24 cellular contexts compared by ENCODE assay signal in the genomic region with DNA sequence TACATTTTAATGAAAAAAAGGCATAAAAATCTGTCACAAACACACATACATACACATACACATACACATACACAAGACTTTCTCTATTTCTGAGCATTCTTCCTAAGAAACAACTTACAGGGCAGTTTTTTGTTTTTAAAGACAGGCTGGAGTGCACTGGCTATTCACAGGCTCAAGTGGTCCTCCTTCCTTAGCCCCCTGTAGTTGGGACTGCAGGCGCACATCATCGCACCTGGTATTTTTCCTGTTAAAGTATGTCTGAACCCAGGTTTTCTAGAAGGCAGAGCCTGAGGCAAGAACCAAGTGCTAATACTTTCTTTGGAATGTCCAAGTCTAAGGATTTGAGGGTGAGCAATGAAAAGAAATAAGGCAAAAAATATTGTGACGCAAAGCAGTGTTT. TPM values are rescaled to one million over a fixed set of nuclear protein-coding genes. Genes with fewer than 3 reads are reported as not detected.
DNase-seq lines count a peak whose midpoint lies in the region; ATAC-seq and TF ChIP-seq lines count a peak whose summit lies in the region.
"Had no signal": no experiment of that assay in that cellular context is flagged by ENCODE, and none has a peak within 500 bp of the region (broad histone marks: within the 10 kb centered on the region; RNA-seq: fewer than 3 reads in every experiment).

No MANE protein-coding gene starts in this region.

- no peak overlapping the region for H3K4me3 Mint-ChIP-seq in WTC11
- H3K4me3 Mint-ChIP-seq: CD14-positive monocyte; CD4-positive, alpha-beta memory T cell; CD4-positive, CD25-positive, alpha-beta regulatory T cell; CD8-positive, alpha-beta memory T cell had no signal

- H3K27ac Mint-ChIP-seq in WTC11 = no peak overlapping the region
- H3K27ac Mint-ChIP-seq: CD14-positive monocyte; CD4-positive, alpha-beta memory T cell; CD4-positive, CD25-positive, alpha-beta regulatory T cell had no signal

- H3K27me3 ChIP-seq in thyroid gland = no peaks in the 10 kb centered on the region
- H3K27me3 ChIP-seq: BLaER1 had no signal

- peak overlapping the region in 2 of 3 donors; percentile 38 to 65 for H3K27ac ChIP-seq in thyroid gland
- H3K27ac ChIP-seq: BLaER1 had no signal

- POLR2A ChIA-PET in WTC11 (lab: Charles Lee) = no interaction called here

- H3K4me3 ChIP-seq in thyroid gland (replicated peaks in 1 of 3) = no peak overlapping the region
- H3K4me3 ChIP-seq: BLaER1, GM12878 had no signal

- no peaks in the 10 kb centered on the region for H3K9me3 ChIP-seq in thyroid gland
- H3K9me3 ChIP-seq: BE2C, BLaER1 had no signal

- intact Hi-C loops in thyroid gland (cut with DNase I) = no loop called here

- H3K36me3 Mint-ChIP-seq in WTC11 = no peaks in the 10 kb centered on the region
- H3K36me3 Mint-ChIP-seq: CD14-positive monocyte; CD4-positive, alpha-beta memory T cell had no signal

- ATAC-seq in WTC11 = peak; percentile 62
- ATAC-seq: GM12878 had no signal

- H3K4me1 Mint-ChIP-seq in WTC11 = peaks cover 10% of the 10 kb centered on the region
- H3K4me1 Mint-ChIP-seq: CD14-positive monocyte; CD4-positive, alpha-beta memory T cell; CD4-positive, CD25-positive, alpha-beta regulatory T cell; CD8-positive, alpha-beta memory T cell had no signal

- H3K4me1 ChIP-seq in thyroid gland = peaks cover 9 to 12% of the 10 kb centered on the region in 2 donors
- H3K4me1 ChIP-seq: BE2C, BLaER1 had no signal

- TF ChIP-seq POLR2A in thyroid gland (IDR thresholded peaks at IDR 0.05) = no peak

- peaks cover 17% of the 10 kb centered on the region for H3K9me3 Mint-ChIP-seq in WTC11

- no peaks in the 10 kb centered on the region for H3K36me3 ChIP-seq in thyroid gland
- H3K36me3 ChIP-seq: BE2C, BLaER1 had no signal

- peaks cover 6% of the 10 kb centered on the region; the same call in 1 of the 2 replicates for H3K27me3 Mint-ChIP-seq in WTC11 (ENCODE audit: low read depth)

- DNase-seq in WTC11 (ENCODE audit: low spot score) (no peak), left kidney (ENCODE audit: low read depth, low spot score) (peak; percentile 19), thyroid gland (no peak), NCI-H2196 treated with DMSO at 0.1 percent for 48 hours (lab: John Stamatoyannopoulos, UW; ENCODE audit: unreplicated experiment) (no peak), mucosa of gallbladder (ENCODE audit: low spot score) (no peak), NCI-H226 (no peak)
- DNase-seq: 8988T; ACHN; BE2C; C1 segment of cervical spinal cord; CD4-positive, alpha-beta memory T cell; CD4-positive, CD25-positive, alpha-beta regulatory T cell; CD8-positive, alpha-beta memory T cell; COR-L47; DMS 273 treated with DMSO at 0.1 percent for 48 hours; DMS153; DMS53; DMS79; DND-41; EL; GDM1 had no signal

- CTCF ChIA-PET in WTC11 (lab: Charles Lee) = no interaction called here

- TF ChIP-seq CTCF in WTC11 (IDR thresholded peaks at IDR 0.05) = no peak
- TF ChIP-seq CTCF in thyroid gland (IDR thresholded peaks at IDR 0.05) = no peak

- WGBS in thyroid gland, 2 donors = 51 to 52% methylated on average over 3 of the region's 3 CpGs

TF ChIP-seq in WTC11, 78 proteins besides CTCF, POLR2A, EP300 and RAD21 (continues in another document):
- TF ChIP-seq NR1H2 (CRISPR knock-in tag; IDR thresholded peaks at IDR 0.05) = no peak
- TF ChIP-seq, protein P1, sequence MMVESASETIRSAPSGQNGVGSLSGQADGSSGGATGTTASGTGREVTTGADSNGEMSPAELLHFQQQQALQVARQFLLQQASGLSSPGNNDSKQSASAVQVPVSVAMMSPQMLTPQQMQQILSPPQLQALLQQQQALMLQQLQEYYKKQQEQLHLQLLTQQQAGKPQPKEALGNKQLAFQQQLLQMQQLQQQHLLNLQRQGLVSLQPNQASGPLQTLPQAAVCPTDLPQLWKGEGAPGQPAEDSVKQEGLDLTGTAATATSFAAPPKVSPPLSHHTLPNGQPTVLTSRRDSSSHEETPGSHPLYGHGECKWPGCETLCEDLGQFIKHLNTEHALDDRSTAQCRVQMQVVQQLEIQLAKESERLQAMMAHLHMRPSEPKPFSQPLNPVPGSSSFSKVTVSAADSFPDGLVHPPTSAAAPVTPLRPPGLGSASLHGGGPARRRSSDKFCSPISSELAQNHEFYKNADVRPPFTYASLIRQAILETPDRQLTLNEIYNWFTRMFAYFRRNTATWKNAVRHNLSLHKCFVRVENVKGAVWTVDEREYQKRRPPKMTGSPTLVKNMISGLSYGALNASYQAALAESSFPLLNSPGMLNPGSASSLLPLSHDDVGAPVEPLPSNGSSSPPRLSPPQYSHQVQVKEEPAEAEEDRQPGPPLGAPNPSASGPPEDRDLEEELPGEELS (CRISPR knock-in tag; IDR thresholded peaks at IDR 0.05) = no peak
- TF ChIP-seq, protein P2, sequence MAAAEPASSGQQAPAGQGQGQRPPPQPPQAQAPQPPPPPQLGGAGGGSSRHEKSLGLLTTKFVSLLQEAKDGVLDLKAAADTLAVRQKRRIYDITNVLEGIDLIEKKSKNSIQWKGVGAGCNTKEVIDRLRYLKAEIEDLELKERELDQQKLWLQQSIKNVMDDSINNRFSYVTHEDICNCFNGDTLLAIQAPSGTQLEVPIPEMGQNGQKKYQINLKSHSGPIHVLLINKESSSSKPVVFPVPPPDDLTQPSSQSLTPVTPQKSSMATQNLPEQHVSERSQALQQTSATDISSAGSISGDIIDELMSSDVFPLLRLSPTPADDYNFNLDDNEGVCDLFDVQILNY (CRISPR knock-in tag; IDR thresholded peaks at IDR 0.05) = no peak
- TF ChIP-seq, protein P3, sequence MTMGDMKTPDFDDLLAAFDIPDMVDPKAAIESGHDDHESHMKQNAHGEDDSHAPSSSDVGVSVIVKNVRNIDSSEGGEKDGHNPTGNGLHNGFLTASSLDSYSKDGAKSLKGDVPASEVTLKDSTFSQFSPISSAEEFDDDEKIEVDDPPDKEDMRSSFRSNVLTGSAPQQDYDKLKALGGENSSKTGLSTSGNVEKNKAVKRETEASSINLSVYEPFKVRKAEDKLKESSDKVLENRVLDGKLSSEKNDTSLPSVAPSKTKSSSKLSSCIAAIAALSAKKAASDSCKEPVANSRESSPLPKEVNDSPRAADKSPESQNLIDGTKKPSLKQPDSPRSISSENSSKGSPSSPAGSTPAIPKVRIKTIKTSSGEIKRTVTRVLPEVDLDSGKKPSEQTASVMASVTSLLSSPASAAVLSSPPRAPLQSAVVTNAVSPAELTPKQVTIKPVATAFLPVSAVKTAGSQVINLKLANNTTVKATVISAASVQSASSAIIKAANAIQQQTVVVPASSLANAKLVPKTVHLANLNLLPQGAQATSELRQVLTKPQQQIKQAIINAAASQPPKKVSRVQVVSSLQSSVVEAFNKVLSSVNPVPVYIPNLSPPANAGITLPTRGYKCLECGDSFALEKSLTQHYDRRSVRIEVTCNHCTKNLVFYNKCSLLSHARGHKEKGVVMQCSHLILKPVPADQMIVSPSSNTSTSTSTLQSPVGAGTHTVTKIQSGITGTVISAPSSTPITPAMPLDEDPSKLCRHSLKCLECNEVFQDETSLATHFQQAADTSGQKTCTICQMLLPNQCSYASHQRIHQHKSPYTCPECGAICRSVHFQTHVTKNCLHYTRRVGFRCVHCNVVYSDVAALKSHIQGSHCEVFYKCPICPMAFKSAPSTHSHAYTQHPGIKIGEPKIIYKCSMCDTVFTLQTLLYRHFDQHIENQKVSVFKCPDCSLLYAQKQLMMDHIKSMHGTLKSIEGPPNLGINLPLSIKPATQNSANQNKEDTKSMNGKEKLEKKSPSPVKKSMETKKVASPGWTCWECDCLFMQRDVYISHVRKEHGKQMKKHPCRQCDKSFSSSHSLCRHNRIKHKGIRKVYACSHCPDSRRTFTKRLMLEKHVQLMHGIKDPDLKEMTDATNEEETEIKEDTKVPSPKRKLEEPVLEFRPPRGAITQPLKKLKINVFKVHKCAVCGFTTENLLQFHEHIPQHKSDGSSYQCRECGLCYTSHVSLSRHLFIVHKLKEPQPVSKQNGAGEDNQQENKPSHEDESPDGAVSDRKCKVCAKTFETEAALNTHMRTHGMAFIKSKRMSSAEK (CRISPR knock-in tag; IDR thresholded peaks at IDR 0.05; ENCODE audit: borderline replicate concordance) = no peak
- TF ChIP-seq, protein P4, sequence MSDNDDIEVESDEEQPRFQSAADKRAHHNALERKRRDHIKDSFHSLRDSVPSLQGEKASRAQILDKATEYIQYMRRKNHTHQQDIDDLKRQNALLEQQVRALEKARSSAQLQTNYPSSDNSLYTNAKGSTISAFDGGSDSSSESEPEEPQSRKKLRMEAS (CRISPR knock-in tag; IDR thresholded peaks at IDR 0.05) = no peak
- TF ChIP-seq TEAD4 (CRISPR knock-in tag; IDR thresholded peaks at IDR 0.05) = no peak
- TF ChIP-seq, protein P5, sequence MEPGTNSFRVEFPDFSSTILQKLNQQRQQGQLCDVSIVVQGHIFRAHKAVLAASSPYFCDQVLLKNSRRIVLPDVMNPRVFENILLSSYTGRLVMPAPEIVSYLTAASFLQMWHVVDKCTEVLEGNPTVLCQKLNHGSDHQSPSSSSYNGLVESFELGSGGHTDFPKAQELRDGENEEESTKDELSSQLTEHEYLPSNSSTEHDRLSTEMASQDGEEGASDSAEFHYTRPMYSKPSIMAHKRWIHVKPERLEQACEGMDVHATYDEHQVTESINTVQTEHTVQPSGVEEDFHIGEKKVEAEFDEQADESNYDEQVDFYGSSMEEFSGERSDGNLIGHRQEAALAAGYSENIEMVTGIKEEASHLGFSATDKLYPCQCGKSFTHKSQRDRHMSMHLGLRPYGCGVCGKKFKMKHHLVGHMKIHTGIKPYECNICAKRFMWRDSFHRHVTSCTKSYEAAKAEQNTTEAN (CRISPR knock-in tag; IDR thresholded peaks at IDR 0.05) = no peak
- no peak for TF ChIP-seq SMAD4 (CRISPR knock-in tag; IDR thresholded peaks at IDR 0.05)
- no peak for TF ChIP-seq ZNF121 (CRISPR knock-in tag; IDR thresholded peaks at IDR 0.05)
- TF ChIP-seq, protein P6, sequence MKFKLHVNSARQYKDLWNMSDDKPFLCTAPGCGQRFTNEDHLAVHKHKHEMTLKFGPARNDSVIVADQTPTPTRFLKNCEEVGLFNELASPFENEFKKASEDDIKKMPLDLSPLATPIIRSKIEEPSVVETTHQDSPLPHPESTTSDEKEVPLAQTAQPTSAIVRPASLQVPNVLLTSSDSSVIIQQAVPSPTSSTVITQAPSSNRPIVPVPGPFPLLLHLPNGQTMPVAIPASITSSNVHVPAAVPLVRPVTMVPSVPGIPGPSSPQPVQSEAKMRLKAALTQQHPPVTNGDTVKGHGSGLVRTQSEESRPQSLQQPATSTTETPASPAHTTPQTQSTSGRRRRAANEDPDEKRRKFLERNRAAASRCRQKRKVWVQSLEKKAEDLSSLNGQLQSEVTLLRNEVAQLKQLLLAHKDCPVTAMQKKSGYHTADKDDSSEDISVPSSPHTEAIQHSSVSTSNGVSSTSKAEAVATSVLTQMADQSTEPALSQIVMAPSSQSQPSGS (CRISPR knock-in tag; IDR thresholded peaks at IDR 0.05; ENCODE audit: borderline replicate concordance, low read depth) = no peak
- no peak for TF ChIP-seq ESRRA (CRISPR knock-in tag; IDR thresholded peaks at IDR 0.05; ENCODE audit: borderline replicate concordance)
- no peak for TF ChIP-seq NFE2L1 (CRISPR knock-in tag; IDR thresholded peaks at IDR 0.05)
- TF ChIP-seq NR2C2 (CRISPR knock-in tag; IDR thresholded peaks at IDR 0.05) = no peak
- no peak for TF ChIP-seq SP1 (CRISPR knock-in tag; conservative IDR thresholded peaks at IDR 0.05)

RNA-seq across cellular contexts. Expression of a gene that starts 41.3 kb away (rescaled TPM):
- total RNA-seq in WTC11 (2021) (122 to 139 TPM (median 137 TPM) in 3 replicates), thyroid gland (100 to 1,000 TPM in 1 of 4 donors, 10 to 100 TPM in 3; 74.8 to 110 (median 90.6) TPM), mucosa of gallbladder (83.3 TPM)
